Comparison of ENCODE assay signal across 28 cellular contexts in the genomic region with DNA sequence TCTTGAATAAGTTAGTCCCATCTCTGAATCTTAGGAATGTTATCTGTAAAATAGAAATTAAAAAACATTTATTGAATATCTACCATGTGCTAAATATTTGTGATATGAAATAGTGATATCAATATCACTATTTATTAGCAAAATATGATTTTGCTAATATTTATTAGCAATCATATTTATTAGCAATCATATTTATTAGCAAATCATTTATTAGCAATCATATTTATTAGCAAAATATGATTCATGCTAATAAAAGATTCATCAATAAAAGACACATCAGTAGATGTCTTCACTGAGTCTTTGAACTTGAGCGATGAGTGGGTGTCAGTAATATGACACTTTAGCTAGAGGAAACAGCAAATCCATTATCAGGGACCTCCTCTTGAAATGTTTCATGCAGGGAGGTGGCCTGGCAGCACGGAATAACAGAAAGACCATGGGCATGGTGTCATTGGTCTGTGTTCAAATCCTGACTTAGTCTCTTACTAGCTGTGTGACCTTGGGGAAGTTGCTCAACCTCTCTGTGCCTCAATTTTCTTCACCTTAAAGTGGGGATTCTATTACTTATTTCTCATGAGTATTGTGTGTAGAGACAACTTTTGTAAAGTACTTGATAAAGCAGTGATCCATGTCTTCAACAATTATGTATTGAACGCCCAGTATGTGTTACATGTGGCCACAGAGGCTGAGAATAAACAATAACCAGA.
"Had no signal": no experiment of that assay in that cellular context is flagged by ENCODE, and none has a peak within 500 bp of the region (broad histone marks: within the 10 kb centered on the region; RNA-seq: fewer than 3 reads in every experiment).

No MANE protein-coding gene starts in this region.

- H3K9me3 ChIP-seq: left lung, lower lobe of right lung, ovary, right atrium auricular region, stomach, testis, thyroid gland, transverse colon, upper lobe of left lung, vagina had no signal

- H3K9ac ChIP-seq: neural progenitor cell had no signal

- H3K27me3 ChIP-seq: neural progenitor cell, ovary, right atrium auricular region, testis, thyroid gland, transverse colon, upper lobe of left lung, vagina had no signal

- H3K36me3 ChIP-seq: left lung, lower lobe of right lung, neural progenitor cell, ovary, right atrium auricular region, stomach, thyroid gland, transverse colon, upper lobe of left lung, vagina had no signal

- H3K4me1 ChIP-seq: left lung, lower lobe of right lung, right atrium auricular region, stomach, testis, thyroid gland, transverse colon, upper lobe of left lung, vagina had no signal

- H3K27ac ChIP-seq: left lung, lower lobe of right lung, neural progenitor cell, ovary, right atrium auricular region, skin epidermis, stomach, testis, thyroid gland, transverse colon, upper lobe of left lung, vagina had no signal

- ATAC-seq: left colon; left lung; lower lobe of right lung; natural killer cell; sciatic nerve; stimulated activated naive B cell treated with anti-CD40 and anti-IgM and Interleukin-4, amounts not matched to agents 10 μg/mL and 1 μg/mL and 100 μg/mL, for 72 hours; stimulated activated naive CD8-positive, alpha-beta T cell treated with anti-CD3 and anti-CD28 coated beads, Interleukin-15, Interleukin-2, amounts not matched to agents 100 U/mL and 50 U/mL, for 24 hours had no signal

- DNase-seq: immature natural killer cell; kidney; left colon; left lung; lower lobe of right lung; mammary epithelial cell; mesenchymal stem cell; naive B cell; natural killer cell; nephron progenitor cell; ovary; stimulated activated CD4-positive, alpha-beta T cell treated with anti-CD3 and anti-CD28 coated beads, Interleukin-12 subunit alpha, Interleukin-12 subunit beta, amount 100 ng/mL, for 4 hours; stimulated activated CD4-positive, alpha-beta T cell treated with anti-CD3 and anti-CD28 coated beads, Interleukin-15, amount 100 ng/mL, for 24 hours; stimulated activated CD4-positive, alpha-beta T cell treated with anti-CD3 and anti-CD28 coated beads, Interleukin-2, amount 100 ng/mL, for 24 hours; stimulated activated CD4-positive, alpha-beta T cell treated with anti-CD3 and anti-CD28 coated beads, Interleukin-4, amount 100 ng/mL, for 1 hour; stimulated activated naive B cell treated with anti-CD40 and anti-IgM and Interleukin-4, amounts not matched to agents 10 μg/mL and 1 μg/mL and 100 μg/mL, for 72 hours; stimulated activated naive CD8-positive, alpha-beta T cell treated with anti-CD3 and anti-CD28 coated beads, Interleukin-15, Interleukin-2, amounts not matched to agents 100 U/mL and 50 U/mL, for 24 hours; stomach; testis; thyroid gland; transverse colon; upper lobe of left lung had no signal

- H2AFZ ChIP-seq: neural progenitor cell had no signal

- FAIRE-seq: islet of Langerhans had no signal

- H3K4me3 ChIP-seq: left lung, lower lobe of right lung, neural progenitor cell, ovary, right atrium auricular region, skin epidermis, stomach, testis, thyroid gland, transverse colon, upper lobe of left lung, vagina had no signal
